In genomic region chr7:27119412-27119911, GRCh38 we compare ENCODE assay signal across 9 cellular contexts. TPM values are rescaled to one million over a fixed set of nuclear protein-coding genes. Genes with fewer than 3 reads are reported as not detected.
DNase-seq lines count a peak whose midpoint lies in the region; ATAC-seq, FAIRE-seq and TF ChIP-seq lines count a peak whose summit lies in the region.
"Had no signal": no experiment of that assay in that cellular context is flagged by ENCODE, and none has a peak within 500 bp of the region (broad histone marks: within the 10 kb centered on the region; RNA-seq: fewer than 3 reads in every experiment).

No MANE protein-coding gene starts in this region.

- peak overlapping the region; percentile 89 to 97 for H3K27ac ChIP-seq in ascending aorta
- peak overlapping the region; percentile 30 to 88 for H3K27ac ChIP-seq in kidney (ENCODE audit: low read depth in 2 of 2, low read length in 2 of 2)
- H3K27ac ChIP-seq in psoas muscle, result peak overlapping the region; percentile 64
- H3K27ac ChIP-seq in endodermal cell (ENCODE audit: low read depth, low read length), result no peak overlapping the region
- no peak overlapping the region for H3K27ac ChIP-seq in right atrium auricular region
- H3K27ac ChIP-seq: BLaER1 treated with 17β-estradiol and CSF1 and Interleukin-3, amounts not matched to agents 10 nM and 100 nM had no signal

- FAIRE-seq in kidney (lab: Jason Lieb, UNC), result no peak

- no peak overlapping the region for H3K27ac Mint-ChIP-seq in Caco-2 (ENCODE audit: unreplicated experiment)
- no peak overlapping the region for H3K27ac Mint-ChIP-seq in activated T-cell treated with anti-CD3 and anti-CD28 coated beads, Interleukin-2, amount 50 U/mL, for 72 hours
- H3K27ac Mint-ChIP-seq in endodermal cell, result no peak overlapping the region

- DNase-seq in Caco-2 (no peak), ascending aorta (ENCODE audit: low spot score in 2 of 2) (no peak), kidney (no peak), psoas muscle (no peak), endodermal cell (no peak), right atrium auricular region (ENCODE audit: low spot score) (no peak)
- no peak for DNase-seq in activated T-cell treated with anti-CD3 and anti-CD28 coated beads, Interleukin-2, amount 50 U/mL, for 72 hours

- BruUV-seq in Caco-2 (replicated peaks; lab: Mats Ljungman, UMichigan), result no TSS peak

- TF ChIP-seq CTCF in Caco-2 (IDR thresholded peaks at IDR 0.05; ENCODE audit: insufficient read depth in 1 of 2, low read depth in 1 of 2, low read length in 1 of 2, severe bottlenecking in 1 of 2, unreplicated experiment in 1 of 2), result no peak
- TF ChIP-seq CTCF in ascending aorta (IDR thresholded peaks at IDR 0.05), result no peak
- no peak for TF ChIP-seq CTCF in kidney (IDR thresholded peaks at IDR 0.05; ENCODE audit: borderline replicate concordance, extremely low read depth, insufficient read depth)
- no peak for TF ChIP-seq CTCF in psoas muscle (IDR thresholded peaks at IDR 0.05)
- TF ChIP-seq CTCF in endodermal cell (conservative IDR thresholded peaks at IDR 0.05), result no peak
- TF ChIP-seq CTCF in right atrium auricular region (IDR thresholded peaks at IDR 0.05), result no peak

- H3K27me3 Mint-ChIP-seq in Caco-2 (ENCODE audit: insufficient read depth, unreplicated experiment) (no peaks in the 10 kb centered on the region), endodermal cell (ENCODE audit: insufficient read depth) (peaks cover 99% of the 10 kb centered on the region)
- no peaks in the 10 kb centered on the region for H3K27me3 Mint-ChIP-seq in activated T-cell treated with anti-CD3 and anti-CD28 coated beads, Interleukin-2, amount 50 U/mL, for 72 hours (ENCODE audit: low read depth)

- H3K4me1 Mint-ChIP-seq in Caco-2 (ENCODE audit: low read depth, unreplicated experiment), result peaks cover 39% of the 10 kb centered on the region
- no peaks in the 10 kb centered on the region for H3K4me1 Mint-ChIP-seq in activated T-cell treated with anti-CD3 and anti-CD28 coated beads, Interleukin-2, amount 50 U/mL, for 72 hours (ENCODE audit: low read depth)
- H3K4me1 Mint-ChIP-seq in endodermal cell, result peaks cover 4% of the 10 kb centered on the region

- H3K4me3 ChIP-seq in Caco-2 (ENCODE audit: low read depth, low read length) (no peak overlapping the region), ascending aorta (peak overlapping the region in 1 of 2 donors; percentile 63), kidney (ENCODE audit: low read length in 2 of 2) (peak overlapping the region in 1 of 2 donors; percentile 28), psoas muscle (no peak overlapping the region), endodermal cell (ENCODE audit: low read length) (no peak overlapping the region), right atrium auricular region (no peak overlapping the region)
- H3K4me3 ChIP-seq: BLaER1 treated with 17β-estradiol and CSF1 and Interleukin-3, amounts not matched to agents 10 nM and 100 nM had no signal

- peak overlapping the region; percentile 92 for H3K4me3 Mint-ChIP-seq in Caco-2 (ENCODE audit: unreplicated experiment)
- H3K4me3 Mint-ChIP-seq in activated T-cell treated with anti-CD3 and anti-CD28 coated beads, Interleukin-2, amount 50 U/mL, for 72 hours, result no peak overlapping the region
- H3K4me3 Mint-ChIP-seq in endodermal cell, result no peak overlapping the region

- H3K9ac ChIP-seq in kidney (ENCODE audit: low read length in 2 of 2), result peak overlapping the region in 1 of 2 donors; percentile 57
- H3K9ac ChIP-seq in endodermal cell (ENCODE audit: extremely low read depth, low read length, poor library complexity, severe bottlenecking), result no peak overlapping the region
- H3K9ac ChIP-seq: BLaER1 treated with 17β-estradiol and CSF1 and Interleukin-3, amounts not matched to agents 10 nM and 100 nM had no signal

- no peaks in the 10 kb centered on the region for H3K27me3 ChIP-seq in Caco-2 (replicated peaks; ENCODE audit: control insufficient read depth, insufficient read depth, low read length)
- H3K27me3 ChIP-seq in ascending aorta, result no peaks in the 10 kb centered on the region
- no peaks in the 10 kb centered on the region for H3K27me3 ChIP-seq in psoas muscle (ENCODE audit: insufficient read depth in 3 of 3, low read length in 2 of 3)
- H3K27me3 ChIP-seq in endodermal cell (ENCODE audit: control insufficient read depth, insufficient read depth, low read length, poor library complexity, severe bottlenecking), result peaks cover 100% of the 10 kb centered on the region
- peaks cover 17 to 43% of the 10 kb centered on the region in 2 donors for H3K27me3 ChIP-seq in right atrium auricular region
- H3K27me3 ChIP-seq: BLaER1 treated with 17β-estradiol and CSF1 and Interleukin-3, amounts not matched to agents 10 nM and 100 nM had no signal

- WGBS in psoas muscle, 3 donors, result 56 to 64% (median 57%) methylated on average over 1 of the region's 1 CpG
- 49% methylated on average over 1 of the region's 1 CpG; no CpG with 5 or more reads in 1 of the 2 experiments for WGBS in endodermal cell (ENCODE audit: insufficient coverage in 1 of 2, insufficient read length in 1 of 2), 2 experiments

- H3K36me3 Mint-ChIP-seq in Caco-2 (ENCODE audit: insufficient read depth, unreplicated experiment) (peaks cover 45% of the 10 kb centered on the region), endodermal cell (ENCODE audit: low read depth) (no peaks in the 10 kb centered on the region)
- H3K36me3 Mint-ChIP-seq in activated T-cell treated with anti-CD3 and anti-CD28 coated beads, Interleukin-2, amount 50 U/mL, for 72 hours (ENCODE audit: insufficient read depth in 2 of 2), result no peaks in the 10 kb centered on the region

- H3K4me1 ChIP-seq in Caco-2 (peaks cover 56% of the 10 kb centered on the region), ascending aorta (peaks cover 0 to 22% of the 10 kb centered on the region in 2 donors), kidney (ENCODE audit: control insufficient read depth in 1 of 2, insufficient read depth in 1 of 2, low read depth in 1 of 2, low read length in 2 of 2) (peaks cover 28 to 31% of the 10 kb centered on the region in 2 donors), psoas muscle (peaks cover 19% of the 10 kb centered on the region), endodermal cell (ENCODE audit: control insufficient read depth, insufficient read depth, low read length) (no peaks in the 10 kb centered on the region), right atrium auricular region (peaks cover 0 to 23% of the 10 kb centered on the region in 2 donors)
- H3K4me1 ChIP-seq: BLaER1 treated with 17β-estradiol and CSF1 and Interleukin-3, amounts not matched to agents 10 nM and 100 nM had no signal

- H3K36me3 ChIP-seq in Caco-2 (ENCODE audit: control insufficient read depth, insufficient read depth, low read length) (no peaks in the 10 kb centered on the region), ascending aorta (no peaks in the 10 kb centered on the region), kidney (ENCODE audit: control insufficient read depth in 1 of 2, insufficient read depth in 2 of 2, low read length in 2 of 2) (no peaks in the 10 kb centered on the region), psoas muscle (ENCODE audit: insufficient read depth in 1 of 2, low read depth in 1 of 2) (peaks cover 0 to 11% of the 10 kb centered on the region in 2 donors), endodermal cell (ENCODE audit: control insufficient read depth, insufficient read depth, low read length) (no peaks in the 10 kb centered on the region), right atrium auricular region (no peaks in the 10 kb centered on the region)
- H3K36me3 ChIP-seq: BLaER1 treated with 17β-estradiol and CSF1 and Interleukin-3, amounts not matched to agents 10 nM and 100 nM had no signal

- POLR2A ChIA-PET in Caco-2 (lab: Charles Lee), result no interaction called here

- no peaks in the 10 kb centered on the region for H3K9me3 Mint-ChIP-seq in Caco-2 (ENCODE audit: unreplicated experiment)
- H3K9me3 Mint-ChIP-seq in activated T-cell treated with anti-CD3 and anti-CD28 coated beads, Interleukin-2, amount 50 U/mL, for 72 hours, result no peaks in the 10 kb centered on the region
- H3K9me3 Mint-ChIP-seq in endodermal cell, result no peaks in the 10 kb centered on the region

- no peak for ATAC-seq in psoas muscle
- ATAC-seq in activated T-cell treated with anti-CD3 and anti-CD28 coated beads, Interleukin-2, amount 50 U/mL, for 72 hours (replicated peaks in 1 of 2), result no peak
- no peak for ATAC-seq in HG03039 (IDR thresholded peaks at IDR 0.05; ENCODE audit: unreplicated experiment)

- CTCF ChIA-PET in Caco-2 (lab: Charles Lee), result no interaction called here

- H3K9me3 ChIP-seq in Caco-2 (no peaks in the 10 kb centered on the region), ascending aorta (no peaks in the 10 kb centered on the region), kidney (ENCODE audit: control insufficient read depth in 1 of 2, low read length in 2 of 2) (no peaks in the 10 kb centered on the region), psoas muscle (no peaks in the 10 kb centered on the region), endodermal cell (ENCODE audit: control insufficient read depth, low read length) (peaks cover 1% of the 10 kb centered on the region), right atrium auricular region (no peaks in the 10 kb centered on the region)

- intact Hi-C loops in Caco-2 (cut with micrococcal nuclease; ENCODE audit: unreplicated experiment) (no loop called here), ascending aorta (cut with DNase I) (loop anchor here (10.0 kb wide), 1 partner anchor 1295 kb away; the partner anchor contains the start of gene CREB5), kidney (cut with DNase I) (no loop called here), psoas muscle (cut with DNase I) (no loop called here)

RNA-seq across cellular contexts. Expression of gene HOXA4, which starts 11.1 kb away (rescaled TPM):
- 4.8 and 5.5 TPM in 2 replicates for total RNA-seq in Caco-2 (2022)
- total RNA-seq in ascending aorta, result 2.1 TPM
- total RNA-seq in kidney, result 11.2 TPM
- polyA plus RNA-seq in kidney (ENCODE audit: insufficient read depth, low read depth, low replicate concordance), result 13.0 TPM
- 10 to 100 TPM in 2 of 4 donors, 1 to 10 TPM in 2; 7.2 to 11.5 (median 9.1) TPM for total RNA-seq in psoas muscle
- 10 to 100 TPM in 2 of 3 donors, 1 to 10 TPM in 1; 6.8 to 20.8 (median 12.5) TPM for polyA plus RNA-seq in psoas muscle
- under 1 TPM in 1 of 2 donors, not detected in 1; 0.79 TPM for total RNA-seq in activated T-cell treated with anti-CD3 and anti-CD28 coated beads, Interleukin-2, amount 50 U/mL, for 72 hours
- not detected for total RNA-seq in endodermal cell
- polyA plus RNA-seq in endodermal cell (2013, experiment 1 of 2), result 5.4 TPM
- 2.2 TPM for polyA plus RNA-seq in endodermal cell (2013, experiment 2 of 2)
- 1 to 10 TPM in 1 of 2 donors, under 1 TPM in 1; 0.59 to 1.2 TPM for total RNA-seq in right atrium auricular region

RNA-seq across cellular contexts. Expression of gene HOXA2, which starts 17.0 kb away (rescaled TPM):
- total RNA-seq in Caco-2 (2022) (1.5 and 1.8 TPM in 2 replicates), ascending aorta (36.5 TPM), kidney (2.9 TPM), psoas muscle (1 to 10 TPM in 1 of 4 donors, under 1 TPM in 3; 0.17 to 1.1 (median 0.53) TPM), endodermal cell (not detected), right atrium auricular region (under 1 TPM; 0.16 to 0.33 TPM)
- polyA plus RNA-seq in kidney (ENCODE audit: insufficient read depth, low read depth, low replicate concordance) (1.3 TPM), psoas muscle (under 1 TPM; 0.23 to 0.42 (median 0.29) TPM)
- not detected for total RNA-seq in activated T-cell treated with anti-CD3 and anti-CD28 coated beads, Interleukin-2, amount 50 U/mL, for 72 hours
- polyA plus RNA-seq in endodermal cell (2013, experiment 1 of 2), result 27.2 TPM
- polyA plus RNA-seq in endodermal cell (2013, experiment 2 of 2), result 22.7 TPM

RNA-seq across cellular contexts. Expression of gene HOXA1, which starts 23.7 kb away (rescaled TPM):
- total RNA-seq in Caco-2 (2022) (18.5 and 18.8 TPM in 2 replicates), ascending aorta (not detected), kidney (2.4 TPM), psoas muscle (under 1 TPM in 2 of 4 donors, not detected in 2; 0.17 to 0.21 TPM), endodermal cell (not detected), right atrium auricular region (under 1 TPM in 1 of 2 donors, not detected in 1; 0.20 TPM)
- polyA plus RNA-seq in kidney (ENCODE audit: insufficient read depth, low read depth, low replicate concordance) (1.1 TPM), psoas muscle (under 1 TPM; 0.03 to 0.22 (median 0.22) TPM)
- total RNA-seq in activated T-cell treated with anti-CD3 and anti-CD28 coated beads, Interleukin-2, amount 50 U/mL, for 72 hours, result under 1 TPM; 0.58 to 0.69 TPM
- 4.1 TPM for polyA plus RNA-seq in endodermal cell (2013, experiment 1 of 2)
- 4.2 TPM for polyA plus RNA-seq in endodermal cell (2013, experiment 2 of 2)

RNA-seq across cellular contexts. Expression of gene HOXA5, which starts 24.0 kb away (rescaled TPM):
- total RNA-seq in Caco-2 (2022) (4.3 and 4.9 TPM in 2 replicates), ascending aorta (22.0 TPM), kidney (38.0 TPM), psoas muscle (10 to 100 TPM in 1 of 4 donors, 1 to 10 TPM in 3; 4.7 to 18.8 (median 8.1) TPM), endodermal cell (not detected), right atrium auricular region (under 1 TPM; 0.24 to 0.96 TPM)
- polyA plus RNA-seq in kidney (ENCODE audit: insufficient read depth, low read depth, low replicate concordance) (19.4 TPM), psoas muscle (1 to 10 TPM; 2.6 to 7.6 (median 4.6) TPM)
- total RNA-seq in activated T-cell treated with anti-CD3 and anti-CD28 coated beads, Interleukin-2, amount 50 U/mL, for 72 hours, result under 1 TPM in 1 of 2 donors, not detected in 1; 0.14 TPM
- 11.4 TPM for polyA plus RNA-seq in endodermal cell (2013, experiment 1 of 2)
- polyA plus RNA-seq in endodermal cell (2013, experiment 2 of 2), result 5.3 TPM

RNA-seq across cellular contexts. Expression of gene HOXA6, which starts 28.1 kb away (rescaled TPM):
- total RNA-seq in Caco-2 (2022) (5.6 and 8.1 TPM in 2 replicates), ascending aorta (15.3 TPM), kidney (22.0 TPM), psoas muscle (1 to 10 TPM; 2.5 to 3.7 (median 3.1) TPM), endodermal cell (not detected), right atrium auricular region (not detected)
- polyA plus RNA-seq in kidney (ENCODE audit: insufficient read depth, low read depth, low replicate concordance) (1.1 TPM), psoas muscle (1 to 10 TPM in 2 of 3 donors, under 1 TPM in 1; 0.64 to 3.2 (median 1.5) TPM)
- under 1 TPM in 1 of 2 donors, not detected in 1; 0.31 TPM for total RNA-seq in activated T-cell treated with anti-CD3 and anti-CD28 coated beads, Interleukin-2, amount 50 U/mL, for 72 hours
- polyA plus RNA-seq in endodermal cell (2013, experiment 1 of 2), result 8.6 TPM
- polyA plus RNA-seq in endodermal cell (2013, experiment 2 of 2), result 5.5 TPM

Comparison
In these comparisons a context has a peak if more than half of its experiments do, and no peak if none do; other contexts are left out.
1. H3K27ac ChIP-seq: peak in ascending aorta (2 of 2), kidney (2 of 2) and psoas muscle (single experiment); none in endodermal cell (single experiment) and right atrium auricular region (0 of 2).